Comparison of ENCODE assay signal across 23 cellular contexts in genomic region chr9:83930881-83931280, GRCh38.
"Had no signal": no experiment of that assay in that cellular context is flagged by ENCODE, and none has a peak within 500 bp of the region (broad histone marks: within the 10 kb centered on the region; RNA-seq: fewer than 3 reads in every experiment).

No MANE protein-coding gene starts in this region.

- H3K27ac ChIP-seq: brain microvascular endothelial cell, cardiac muscle cell, KMS-11, SJCRH30, WERI-Rb-1 had no signal

- DNase-seq: activated CD4-positive, alpha-beta T cell treated with anti-CD3 and anti-CD28 coated beads for 4 hours; activated CD8-positive, alpha-beta memory T cell treated with anti-CD3 and anti-CD28 coated beads, Interleukin-2, amount 50 U/mL, for 4 hours; activated CD8-positive, alpha-beta T cell treated with anti-CD3 and anti-CD28 coated beads for 36 hours; activated gamma-delta T cell treated with Interleukin-2 at 50 U/mL for 16 hours; activated naive CD4-positive, alpha-beta T cell treated with anti-CD3 and anti-CD28 coated beads, Interleukin-2, amount 10 ng/mL, durations not matched to agents 7 days and 5 days; activated naive CD8-positive, alpha-beta T cell treated with anti-CD3 and anti-CD28 coated beads for 36 hours; activated T-cell treated with anti-CD3 and anti-CD28 coated beads, Interleukin-2, amount 50 U/mL, for 72 hours; brain microvascular endothelial cell; MG63; NCI-H1092; NCI-H1417; NCI-H1930; NCI-H2171; NCI-H2227 treated with DMSO at 0.1 percent for 48 hours; NCI-H446 treated with DMSO at 0.1 percent for 48 hours; NCI-H526; NCI-H774; SK-N-SH; T-helper 1 cell; WERI-Rb-1 had no signal

- ATAC-seq: activated CD8-positive, alpha-beta T cell treated with anti-CD3 and anti-CD28 coated beads for 36 hours; activated T-cell treated with anti-CD3 and anti-CD28 coated beads, Interleukin-2, amount 50 U/mL, for 72 hours had no signal
